ENCODE assay signal across 8 cellular contexts in genomic region chr11:47863189-47863892, GRCh38. TPM values are rescaled to one million over a fixed set of nuclear protein-coding genes. Genes with fewer than 3 reads are reported as not detected.
A peak's percentile ranks its signal among the peaks of the same experiment; 100 is the strongest.
DNase-seq lines count a peak whose midpoint lies in the region; ATAC-seq and TF ChIP-seq lines count a peak whose summit lies in the region.

No MANE protein-coding gene starts in this region.

- H3K27ac Mint-ChIP-seq in IgD-negative memory B cell = peak overlapping the region; percentile 25 to 96 (median 80)
- H3K27ac Mint-ChIP-seq in stimulated activated effector memory CD8-positive, alpha-beta T cell treated with anti-CD3 and anti-CD28 coated beads, Interleukin-12 subunit alpha, Interleukin-12 subunit beta, amount 100 ng/mL, for 72 hours = no peak overlapping the region
- H3K27ac Mint-ChIP-seq in activated naive CD4-positive, alpha-beta T cell treated with anti-CD3 and anti-CD28 coated beads for 36 hours = no peak overlapping the region

- peak; percentile 65 for ATAC-seq in GM19372 (IDR thresholded peaks at IDR 0.05; ENCODE audit: low read depth, unreplicated experiment)
- peak; percentile 57 for ATAC-seq in stimulated activated effector memory CD8-positive, alpha-beta T cell treated with anti-CD3 and anti-CD28 coated beads, Interleukin-12 subunit alpha, Interleukin-12 subunit beta, amount 100 ng/mL, for 72 hours

- no peak overlapping the region for H3K4me3 ChIP-seq in tibial artery

- H3K27ac ChIP-seq in tibial artery = no peak overlapping the region

- CTCF ChIA-PET in activated naive CD4-positive, alpha-beta T cell treated with anti-CD3 and anti-CD28 coated beads for 36 hours (lab: Charles Lee) = interaction anchor here (2.4 kb wide), 1 partner anchor 10 kb away, joined by 10 read pairs; no protein-coding TSS in a partner anchor

- no peak for TF ChIP-seq CTCF in tibial artery (IDR thresholded peaks at IDR 0.05)

- H3K27me3 Mint-ChIP-seq in IgD-negative memory B cell = peaks cover 2% of the 10 kb centered on the region
- H3K27me3 Mint-ChIP-seq in activated naive CD4-positive, alpha-beta T cell treated with anti-CD3 and anti-CD28 coated beads for 36 hours (ENCODE audit: low read depth) = no peaks in the 10 kb centered on the region

- H3K4me3 Mint-ChIP-seq in IgD-negative memory B cell = peak overlapping the region; percentile 12 to 69 (median 62)
- H3K4me3 Mint-ChIP-seq in stimulated activated effector memory CD8-positive, alpha-beta T cell treated with anti-CD3 and anti-CD28 coated beads, Interleukin-12 subunit alpha, Interleukin-12 subunit beta, amount 100 ng/mL, for 72 hours = no peak overlapping the region
- no peak overlapping the region for H3K4me3 Mint-ChIP-seq in activated naive CD4-positive, alpha-beta T cell treated with anti-CD3 and anti-CD28 coated beads for 36 hours

- peaks cover 34 to 40% (median 36%) of the 10 kb centered on the region in 3 donors for H3K4me1 Mint-ChIP-seq in IgD-negative memory B cell
- H3K4me1 Mint-ChIP-seq in stimulated activated effector memory CD8-positive, alpha-beta T cell treated with anti-CD3 and anti-CD28 coated beads, Interleukin-12 subunit alpha, Interleukin-12 subunit beta, amount 100 ng/mL, for 72 hours = peaks cover 14% of the 10 kb centered on the region
- peaks cover 33% of the 10 kb centered on the region for H3K4me1 Mint-ChIP-seq in activated naive CD4-positive, alpha-beta T cell treated with anti-CD3 and anti-CD28 coated beads for 36 hours (ENCODE audit: low read depth)

- intact Hi-C loops in tibial artery (cut with DNase I; ENCODE audit: low total_unique reads) = no loop called here
- intact Hi-C loops in activated naive CD4-positive, alpha-beta T cell treated with anti-CD3 and anti-CD28 coated beads for 36 hours (cut with micrococcal nuclease) = loop anchor here (1.0 to 2.0 kb wide), 3 partner anchors 69 to 247 kb away; no protein-coding TSS in a partner anchor

- H3K4me1 ChIP-seq in tibial artery = peaks cover 0 to 19% (median 4%) of the 10 kb centered on the region in 4 donors

- H3K9me3 Mint-ChIP-seq in IgD-negative memory B cell = no peaks in the 10 kb centered on the region
- H3K9me3 Mint-ChIP-seq in stimulated activated effector memory CD8-positive, alpha-beta T cell treated with anti-CD3 and anti-CD28 coated beads, Interleukin-12 subunit alpha, Interleukin-12 subunit beta, amount 100 ng/mL, for 72 hours = no peaks in the 10 kb centered on the region
- no peaks in the 10 kb centered on the region for H3K9me3 Mint-ChIP-seq in activated naive CD4-positive, alpha-beta T cell treated with anti-CD3 and anti-CD28 coated beads for 36 hours

- no peaks in the 10 kb centered on the region for H3K9me3 ChIP-seq in tibial artery

- peaks cover 1% of the 10 kb centered on the region for H3K36me3 Mint-ChIP-seq in IgD-negative memory B cell
- H3K36me3 Mint-ChIP-seq in stimulated activated effector memory CD8-positive, alpha-beta T cell treated with anti-CD3 and anti-CD28 coated beads, Interleukin-12 subunit alpha, Interleukin-12 subunit beta, amount 100 ng/mL, for 72 hours = no peaks in the 10 kb centered on the region
- peaks cover 2% of the 10 kb centered on the region for H3K36me3 Mint-ChIP-seq in activated naive CD4-positive, alpha-beta T cell treated with anti-CD3 and anti-CD28 coated beads for 36 hours (ENCODE audit: low read depth)

- DNase-seq in AG20443 (ENCODE audit: low spot score) (peak; percentile 66), brain pericyte (ENCODE audit: low read depth, low spot score) (peak; percentile 58), tibial artery (no peak), NCI-H510A (lab: John Stamatoyannopoulos, UW) (no peak)
- DNase-seq in stimulated activated effector memory CD8-positive, alpha-beta T cell treated with anti-CD3 and anti-CD28 coated beads, Interleukin-12 subunit alpha, Interleukin-12 subunit beta, amount 100 ng/mL, for 72 hours (ENCODE audit: low spot score in 2 of 2) = no peak
- no peak for DNase-seq in activated naive CD4-positive, alpha-beta T cell treated with anti-CD3 and anti-CD28 coated beads for 36 hours

- H3K27me3 ChIP-seq in tibial artery = no peaks in the 10 kb centered on the region

- no peaks in the 10 kb centered on the region for H3K36me3 ChIP-seq in tibial artery

RNA-seq across cellular contexts. Expression of gene NUP160, which starts 15.2 kb away (rescaled TPM):
- 22.6 TPM for polyA plus RNA-seq in IgD-negative memory B cell
- 10 to 100 TPM; 64.7 to 64.8 TPM for total RNA-seq in activated naive CD4-positive, alpha-beta T cell treated with anti-CD3 and anti-CD28 coated beads for 36 hours

Comparison
In these comparisons a context has a peak if more than half of its experiments do, and no peak if none do; other contexts are left out.
1. DNase-seq: peak in AG20443 (single experiment) and brain pericyte (single experiment); none in stimulated activated effector memory CD8-positive, alpha-beta T cell treated with anti-CD3 and anti-CD28 coated beads, Interleukin-12 subunit alpha, Interleukin-12 subunit beta, amount 100 ng/mL, for 72 hours (0 of 2), tibial artery (0 of 2), NCI-H510A (single experiment) and activated naive CD4-positive, alpha-beta T cell treated with anti-CD3 and anti-CD28 coated beads for 36 hours (single experiment).
2. H3K27ac Mint-ChIP-seq: peak in IgD-negative memory B cell (3 of 3); none in stimulated activated effector memory CD8-positive, alpha-beta T cell treated with anti-CD3 and anti-CD28 coated beads, Interleukin-12 subunit alpha, Interleukin-12 subunit beta, amount 100 ng/mL, for 72 hours (single experiment) and activated naive CD4-positive, alpha-beta T cell treated with anti-CD3 and anti-CD28 coated beads for 36 hours (single experiment).
3. H3K4me3 Mint-ChIP-seq: peak in IgD-negative memory B cell (4 of 4); none in stimulated activated effector memory CD8-positive, alpha-beta T cell treated with anti-CD3 and anti-CD28 coated beads, Interleukin-12 subunit alpha, Interleukin-12 subunit beta, amount 100 ng/mL, for 72 hours (single experiment) and activated naive CD4-positive, alpha-beta T cell treated with anti-CD3 and anti-CD28 coated beads for 36 hours (single experiment).